Comparison of ENCODE assay signal across 9 cellular contexts in genomic region chrX:40006025-40007017, GRCh38.
A peak's percentile ranks its signal among the peaks of the same experiment; 100 is the strongest.
DNase-seq lines count a peak whose midpoint lies in the region; ATAC-seq and TF ChIP-seq lines count a peak whose summit lies in the region.
"Had no signal": no experiment of that assay in that cellular context is flagged by ENCODE, and none has a peak within 500 bp of the region (broad histone marks: within the 10 kb centered on the region; RNA-seq: fewer than 3 reads in every experiment).

No MANE protein-coding gene starts in this region.

- no peak overlapping the region for H4K91ac ChIP-seq in H9 (ENCODE audit: insufficient read length, low read depth, low read length)

- peaks cover 53 to 59% of the 10 kb centered on the region in 2 experiments for H3K4me1 Mint-ChIP-seq in H9

- no peaks in the 10 kb centered on the region for H4K20me1 ChIP-seq in H9 (ENCODE audit: control insufficient read depth, insufficient read depth, insufficient read length)

- H3K36me3 Mint-ChIP-seq in H9 (ENCODE audit: insufficient read depth in 1 of 3, low read depth in 3 of 3): peaks cover 0 to 5% (median 4%) of the 10 kb centered on the region in 3 experiments; a peak in 4 of 7 replicates

- H2BK15ac ChIP-seq in H9 (ENCODE audit: low read depth, low read length): no peak overlapping the region

- no peak overlapping the region for H3K56ac ChIP-seq in H9 (ENCODE audit: insufficient read length, low read depth, low read length)

- intact Hi-C loops in right cardiac atrium (cut with DNase I): loop anchor here in 1 of 4 donors (10.0 kb wide), 1 partner anchor 192 kb away; no protein-coding TSS in a partner anchor

- H2BK5ac ChIP-seq in H9 (ENCODE audit: insufficient read length, low read length): no peak overlapping the region

- H3K18ac ChIP-seq in H9 (ENCODE audit: insufficient read length, low read depth, low read length): no peak overlapping the region

- H3K23ac ChIP-seq in H9 (ENCODE audit: insufficient read length, low read depth, low read length): no peak overlapping the region

- H3K4ac ChIP-seq in H9 (ENCODE audit: low read depth, low read length): no peak overlapping the region

- H3K9ac ChIP-seq in H9 (ENCODE audit: extremely low read depth, insufficient read length, low read length): no peak overlapping the region

- H3T11ph ChIP-seq in H9 (ENCODE audit: low read length): no peak overlapping the region

- H2BK12ac ChIP-seq in H9 (ENCODE audit: insufficient read length, low read depth, low read length): no peak overlapping the region

- H3K4me1 ChIP-seq in H9 (ENCODE audit: insufficient read depth, low read length): peaks cover 14% of the 10 kb centered on the region
- H3K4me1 ChIP-seq in right cardiac atrium (ENCODE audit: control insufficient read depth, insufficient read depth, low read length): peaks cover 6% of the 10 kb centered on the region

- TF ChIP-seq CTCF in H9 (conservative IDR thresholded peaks at IDR 0.05): no peak; the same call in 2 of the 3 replicates

- H4K5ac ChIP-seq in H9 (ENCODE audit: insufficient read length, low read depth, low read length): no peak overlapping the region

- H4K8ac ChIP-seq in H9 (replicated peaks; ENCODE audit: insufficient read length, low read depth, low read length): no peak overlapping the region

- H3K9me3 ChIP-seq in H9 (ENCODE audit: control insufficient read depth, low read depth, low read length) (no peaks in the 10 kb centered on the region), right cardiac atrium (ENCODE audit: control insufficient read depth, low read length) (no peaks in the 10 kb centered on the region)

- H3K79me2 ChIP-seq in H9 (ENCODE audit: insufficient read depth, low read length): no peaks in the 10 kb centered on the region

- H3K14ac ChIP-seq in H9 (ENCODE audit: insufficient read depth, low read length): peak overlapping the region; percentile 34; the same call in 1 of the 2 replicates

- WGBS in H9 (ENCODE audit: extremely low coverage, insufficient read length, low lambda C conversion rate): no CpG with 5 or more reads among the region's 68 CpGs
- 30% methylated on average over 68 of the region's 68 CpGs for WGBS in right cardiac atrium

- peaks cover 63 to 64% of the 10 kb centered on the region in 2 experiments for H3K9me3 Mint-ChIP-seq in H9

- H3K23me2 ChIP-seq in H9 (ENCODE audit: insufficient read length, low read depth, low read length, poor library complexity, severe bottlenecking): peaks cover 20% of the 10 kb centered on the region

- peak; percentile 83 to 88 for ATAC-seq in right cardiac atrium

- no peaks in the 10 kb centered on the region for H3K79me1 ChIP-seq in H9 (ENCODE audit: insufficient read depth, low read depth, low read length, poor library complexity, severe bottlenecking)

- DNase-seq in H9 (peak; percentile 83), right cardiac atrium (peak; percentile 74 to 88 (median 88)), putamen (ENCODE audit: low spot score) (no peak), NCI-H774 (lab: John Stamatoyannopoulos, UW) (no peak), occipital lobe (lab: John Stamatoyannopoulos, UW) (no peak), C1 segment of cervical spinal cord (lab: John Stamatoyannopoulos, UW) (no peak)
- DNase-seq in activated T-cell treated with anti-CD3 and anti-CD28 coated beads, Interleukin-2, amount 50 U/mL, for 1 hour: peak; percentile 51
- DNase-seq in stimulated activated CD4-positive, alpha-beta T cell treated with anti-CD3 and anti-CD28 coated beads, Interleukin-4, amount 100 ng/mL, for 1 hour: peak; percentile 43

- peaks cover 40% of the 10 kb centered on the region for H3K27me3 ChIP-seq in H9 (ENCODE audit: insufficient read depth, low read length)
- H3K27me3 ChIP-seq in right cardiac atrium (ENCODE audit: control insufficient read depth, insufficient read depth): no peaks in the 10 kb centered on the region

- no peak overlapping the region for H3K27ac Mint-ChIP-seq in H9

- peak overlapping the region; percentile 65 to 75 for H3K4me3 Mint-ChIP-seq in H9

- H2AFZ ChIP-seq in H9 (ENCODE audit: low read length): no peak overlapping the region

- no peak overlapping the region for H3K4me3 ChIP-seq in right cardiac atrium (ENCODE audit: low read length)
- H3K4me3 ChIP-seq: lung had no signal

- H3K27ac ChIP-seq in H9 (ENCODE audit: insufficient read length, low read depth, low read length) (no peak overlapping the region), right cardiac atrium (ENCODE audit: low read length) (no peak overlapping the region)

- H3K4me2 ChIP-seq in H9 (ENCODE audit: insufficient read depth, insufficient read length, low read length): peak overlapping the region; percentile 81

- peaks cover 89% of the 10 kb centered on the region for H3K27me3 Mint-ChIP-seq in H9 (ENCODE audit: low read depth)

- H2BK20ac ChIP-seq in H9 (ENCODE audit: low read depth, low read length, poor library complexity, severe bottlenecking): no peak overlapping the region

- no peak overlapping the region for H2BK120ac ChIP-seq in H9 (ENCODE audit: low read depth, low read length, poor library complexity, severe bottlenecking)

- no peak overlapping the region for H2AK5ac ChIP-seq in H9 (ENCODE audit: insufficient read length, low read length)

Comparison
In these comparisons a context has a peak if more than half of its experiments do, and no peak if none do; other contexts are left out.
1. DNase-seq: peak in H9 (single experiment), activated T-cell treated with anti-CD3 and anti-CD28 coated beads, Interleukin-2, amount 50 U/mL, for 1 hour (single experiment), right cardiac atrium (3 of 3) and stimulated activated CD4-positive, alpha-beta T cell treated with anti-CD3 and anti-CD28 coated beads, Interleukin-4, amount 100 ng/mL, for 1 hour (single experiment); none in putamen (single experiment), NCI-H774 (single experiment), occipital lobe (single experiment) and C1 segment of cervical spinal cord (0 of 14).